10 cellular contexts compared by ENCODE assay signal in genomic region chr6:42911171-42912021, GRCh38. TPM values are rescaled to one million over a fixed set of nuclear protein-coding genes. Genes with fewer than 3 reads are reported as not detected.
DNase-seq lines count a peak whose midpoint lies in the region; ATAC-seq, FAIRE-seq and TF ChIP-seq lines count a peak whose summit lies in the region.
"Had no signal": no experiment of that assay in that cellular context is flagged by ENCODE, and none has a peak within 500 bp of the region (broad histone marks: within the 10 kb centered on the region; RNA-seq: fewer than 3 reads in every experiment).

No MANE protein-coding gene starts in this region.

- TF ChIP-seq CTCF in natural killer cell (IDR thresholded peaks at IDR 0.05): no peak
- peak; percentile 40 to 58 (median 43) for TF ChIP-seq CTCF in H1 (IDR thresholded peaks at IDR 0.05; ENCODE audit: control extremely low read depth in 1 of 3, insufficient read depth in 1 of 3, low read depth in 1 of 3, low read length in 3 of 3)
- no peak for TF ChIP-seq CTCF in mesothelial cell of epicardium (IDR thresholded peaks at IDR 0.05; ENCODE audit: unreplicated experiment)
- TF ChIP-seq CTCF in vagina (IDR thresholded peaks at IDR 0.05): no peak

- H3K27ac ChIP-seq in H1 (ENCODE audit: low read depth, low read length): peak overlapping the region; percentile 41; the same call in 1 of the 2 replicates
- H3K27ac ChIP-seq in vagina: no peak overlapping the region

- no peaks in the 10 kb centered on the region for H3K4me1 Mint-ChIP-seq in natural killer cell treated with Interleukin-12 subunit alpha and Interleukin-12 subunit beta and Interleukin-15 and Interleukin-18, amount 100 ng/mL, for 72 hours (ENCODE audit: low read depth in 2 of 2)
- H3K4me1 Mint-ChIP-seq in natural killer cell (no peaks in the 10 kb centered on the region), mesothelial cell of epicardium (peaks cover 3% of the 10 kb centered on the region)

- no peak overlapping the region for H2AK5ac ChIP-seq in H1 (ENCODE audit: low read depth, low read length)

- TF ChIP-seq POLR2A in H1 (IDR thresholded peaks at IDR 0.05; ENCODE audit: control extremely low read depth in 1 of 2, low read depth in 2 of 2, low read length in 2 of 2): peak in 1 of 2 experiments; percentile 38; a peak in 1 of 3 replicates
- no peak for TF ChIP-seq POLR2A in vagina (IDR thresholded peaks at IDR 0.05)

- H3K27me3 ChIP-seq in H1 (replicated peaks in 1 of 4; ENCODE audit: control insufficient read depth in 3 of 4, extremely low read depth in 1 of 4, insufficient read depth in 3 of 4, low read length in 3 of 4): no peaks in the 10 kb centered on the region; a peak in 1 of 7 replicates
- no peaks in the 10 kb centered on the region for H3K27me3 ChIP-seq in vagina

- H2AFZ ChIP-seq in H1 (ENCODE audit: low read length): peak overlapping the region; percentile 78; the same call in 1 of the 2 replicates

- H3K27me3 Mint-ChIP-seq in natural killer cell treated with Interleukin-12 subunit alpha and Interleukin-12 subunit beta and Interleukin-15 and Interleukin-18, amount 100 ng/mL, for 72 hours: peaks cover 0 to 7% of the 10 kb centered on the region in 2 donors
- peaks cover 0 to 9% of the 10 kb centered on the region in 2 donors for H3K27me3 Mint-ChIP-seq in natural killer cell (ENCODE audit: low read depth in 2 of 2)
- no peaks in the 10 kb centered on the region for H3K27me3 Mint-ChIP-seq in mesothelial cell of epicardium (ENCODE audit: low read depth)

- no peaks in the 10 kb centered on the region for H4K20me1 ChIP-seq in H1 (replicated peaks in 1 of 2; ENCODE audit: control insufficient read depth in 1 of 2, insufficient read depth in 2 of 2, low read length in 2 of 2)

- H3K4me3 Mint-ChIP-seq in natural killer cell treated with Interleukin-12 subunit alpha and Interleukin-12 subunit beta and Interleukin-15 and Interleukin-18, amount 100 ng/mL, for 72 hours: no peak overlapping the region
- H3K4me3 Mint-ChIP-seq in natural killer cell: no peak overlapping the region
- peak overlapping the region; percentile 80 for H3K4me3 Mint-ChIP-seq in mesothelial cell of epicardium

- H3K36me3 ChIP-seq in H1 (ENCODE audit: control insufficient read depth in 2 of 4, insufficient read depth in 4 of 4, low read length in 3 of 4) (no peaks in the 10 kb centered on the region), vagina (no peaks in the 10 kb centered on the region)

- WGBS in H1 (ENCODE audit: extremely low coverage in 1 of 2, insufficient coverage in 1 of 2, insufficient read length in 1 of 2, insufficient replicate concordance in 2 of 2, low coverage in 1 of 2, low lambda C conversion rate in 2 of 2, missing lambda C conversion rate in 1 of 2), 2 experiments: 2% methylated on average over 43 of the region's 49 CpGs; no CpG with 5 or more reads in 1 of the 2 experiments

- H3K36me3 Mint-ChIP-seq in natural killer cell treated with Interleukin-12 subunit alpha and Interleukin-12 subunit beta and Interleukin-15 and Interleukin-18, amount 100 ng/mL, for 72 hours: no peaks in the 10 kb centered on the region
- H3K36me3 Mint-ChIP-seq in natural killer cell (no peaks in the 10 kb centered on the region), mesothelial cell of epicardium (no peaks in the 10 kb centered on the region)

- peaks cover 2% of the 10 kb centered on the region; the same call in 1 of the 2 replicates for H3K23me2 ChIP-seq in H1 (ENCODE audit: low read depth, low read length)

- peak overlapping the region; percentile 84; the same call in 1 of the 2 replicates for H2BK5ac ChIP-seq in H1 (ENCODE audit: low read depth, low read length)

- H4K8ac ChIP-seq in H1 (ENCODE audit: extremely low read depth, insufficient read depth, low read length): peak overlapping the region; percentile 92; the same call in 1 of the 2 replicates

- intact Hi-C loops in natural killer cell (cut with micrococcal nuclease) (no loop called here), vagina (cut with DNase I) (no loop called here)

- no peak overlapping the region for H3K23ac ChIP-seq in H1 (ENCODE audit: insufficient read length)

- no peaks in the 10 kb centered on the region for H3K79me1 ChIP-seq in H1 (ENCODE audit: low read depth, low read length)

- H3K9me3 Mint-ChIP-seq in natural killer cell treated with Interleukin-12 subunit alpha and Interleukin-12 subunit beta and Interleukin-15 and Interleukin-18, amount 100 ng/mL, for 72 hours: no peaks in the 10 kb centered on the region
- H3K9me3 Mint-ChIP-seq in natural killer cell (no peaks in the 10 kb centered on the region), mesothelial cell of epicardium (no peaks in the 10 kb centered on the region)

- H2BK12ac ChIP-seq in H1 (ENCODE audit: low read depth, low read length): 0 out of 2 replicates have a peak overlapping the region, but pooled peaks have one; percentile 63

- CTCF ChIA-PET in H1 (lab: Charles Lee; ENCODE audit: partially characterized antibody): interaction anchor here (0.5 to 4.5 kb wide), 12 partner anchors 10 to 232 kb away, joined by 3 to 18 read pairs (median 4); partner anchors contain the start of genes CNPY3 and PEX6

- peak overlapping the region; percentile 74 to 79 for H3K4me2 ChIP-seq in H1 (ENCODE audit: insufficient read depth in 1 of 2, low read depth in 2 of 2, low read length in 2 of 2)

- no peak overlapping the region for H2BK15ac ChIP-seq in H1 (ENCODE audit: low read length)

- H3K9me3 ChIP-seq in H1 (ENCODE audit: insufficient read depth in 2 of 2, low read depth in 1 of 2, low read length in 1 of 2) (no peaks in the 10 kb centered on the region), vagina (no peaks in the 10 kb centered on the region)

- peak overlapping the region; percentile 92 for H4K5ac ChIP-seq in H1 (ENCODE audit: insufficient read length, low read depth, low read length)

- H2BK120ac ChIP-seq in H1 (replicated peaks; ENCODE audit: low read depth, low read length): peak overlapping the region; percentile 50

- H2BK20ac ChIP-seq in H1 (ENCODE audit: low read length): no peak overlapping the region

- H3K27ac Mint-ChIP-seq in natural killer cell treated with Interleukin-12 subunit alpha and Interleukin-12 subunit beta and Interleukin-15 and Interleukin-18, amount 100 ng/mL, for 72 hours: no peak overlapping the region
- no peak overlapping the region for H3K27ac Mint-ChIP-seq in natural killer cell
- H3K27ac Mint-ChIP-seq in mesothelial cell of epicardium: peak overlapping the region; percentile 95

- TF ChIP-seq EP300 in H1 (IDR thresholded peaks at IDR 0.05; ENCODE audit: borderline replicate concordance in 1 of 2, low read depth in 2 of 2, low read length in 2 of 2): no peak

- peak overlapping the region; percentile 42 for H3K56ac ChIP-seq in H1 (replicated peaks; ENCODE audit: insufficient read length, low read depth, low read length)

- ATAC-seq in natural killer cell treated with Interleukin-12 subunit alpha and Interleukin-12 subunit beta and Interleukin-15 and Interleukin-18, amount 100 ng/mL, for 72 hours: no peak
- no peak for ATAC-seq in natural killer cell

- POLR2A ChIA-PET in H1 (lab: Charles Lee; ENCODE audit: partially characterized antibody): interaction anchor here (0.7 to 7.4 kb wide), 14 partner anchors 11 to 263 kb away, joined by 3 to 81 read pairs (median 5); partner anchors contain the start of genes CNPY3, KLHDC3, PEX6 and PPP2R5D

- peak overlapping the region; percentile 44 to 72 (median 52) for H3K4me3 ChIP-seq in H1 (ENCODE audit: extremely low read depth in 1 of 4, insufficient read depth in 2 of 4, low read depth in 3 of 4, low read length in 4 of 4)
- peak overlapping the region; percentile 23 to 33 for H3K4me3 ChIP-seq in vagina

- H3K9ac ChIP-seq in H1 (replicated peaks in 1 of 4; ENCODE audit: extremely low read depth in 1 of 4, low read depth in 3 of 4, low read length in 3 of 4): peak overlapping the region; percentile 3 to 65 (median 49); a peak in 6 of 7 replicates

- no peaks in the 10 kb centered on the region for H3K79me2 ChIP-seq in H1 (ENCODE audit: control insufficient read depth in 1 of 2, insufficient read depth in 2 of 2, low read length in 2 of 2)

- H4K91ac ChIP-seq in H1 (replicated peaks; ENCODE audit: insufficient read length, low read length): peak overlapping the region; percentile 95

- 0 out of 7 replicates have a peak, but pooled peaks cover 0 to 1% (median 0%) of the 10 kb centered on the region in 4 experiments for H3K4me1 ChIP-seq in H1 (replicated peaks in 1 of 4; ENCODE audit: control insufficient read depth in 3 of 4, insufficient read depth in 4 of 4, low read length in 3 of 4)
- peaks cover 7% of the 10 kb centered on the region for H3K4me1 ChIP-seq in vagina

- H3K14ac ChIP-seq in H1 (ENCODE audit: insufficient read length): no peak overlapping the region

- no peak for FAIRE-seq in H1 (lab: Jason Lieb, UNC)
- FAIRE-seq: keratinocyte had no signal

- H3K4ac ChIP-seq in H1 (replicated peaks; ENCODE audit: insufficient read length, low read depth, low read length): no peak overlapping the region

- peak; percentile 44 for DNase-seq in natural killer cell treated with Interleukin-12 subunit alpha and Interleukin-12 subunit beta and Interleukin-15 and Interleukin-18, amount 100 ng/mL, for 72 hours (ENCODE audit: low spot score)
- DNase-seq in natural killer cell: no peak
- DNase-seq in H1 (ENCODE audit: low read depth in 1 of 2, low spot score in 2 of 2): peak in 1 of 2 experiments; percentile 89
- peak in 1 of 2 experiments; percentile 52 for DNase-seq in mesothelial cell of epicardium (ENCODE audit: low spot score in 2 of 2, unreplicated experiment in 2 of 2)
- DNase-seq in vagina (ENCODE audit: extremely low spot score in 2 of 2): no peak
- no peak for DNase-seq in cerebellar cortex (ENCODE audit: low spot score)
- no peak for DNase-seq in mucosa of gallbladder (ENCODE audit: low spot score)
- DNase-seq in MV-4-11 (lab: John Stamatoyannopoulos, UW): no peak

- H3K18ac ChIP-seq in H1 (ENCODE audit: extremely low read depth, low read length): peak overlapping the region; percentile 68

- peak; percentile 15 to 31; a peak in 2 of 4 replicates for TF ChIP-seq RAD21 in H1 (IDR thresholded peaks at IDR 0.05 in 1 of 2, conservative IDR thresholded peaks at IDR 0.05 in 1 of 2; ENCODE audit: low read depth in 2 of 2, low read length in 2 of 2)

RNA-seq across cellular contexts. Expression of gene PTCRA, which starts 4.5 kb away (rescaled TPM):
- total RNA-seq in natural killer cell treated with Interleukin-12 subunit alpha and Interleukin-12 subunit beta and Interleukin-15 and Interleukin-18, amount 100 ng/mL, for 72 hours: not detected
- 1 to 10 TPM in 2 of 3 donors, not detected in 1; 3.7 to 4.7 TPM for total RNA-seq in natural killer cell
- not detected in 2 replicates for total RNA-seq in H1 (2021; fragmentation: NEBNext Ultra II Directional; extraction: Animal tissue kit (Norgen Biotek cat#: 25700))
- not detected in 2 replicates for polyA plus RNA-seq in H1 (2011; rRNA removed)
- not detected for polyA plus RNA-seq in H1 (2011; cell fraction: cytosol; rRNA removed)
- polyA plus RNA-seq in H1 (2011; cell fraction: nucleus; rRNA removed): not detected
- polyA plus RNA-seq in H1 (2012, experiment 1 of 2): not detected in 4 replicates
- polyA plus RNA-seq in H1 (2012, experiment 2 of 2): not detected
- not detected for polyA plus RNA-seq in H1 (2013, experiment 1 of 2)
- not detected for polyA plus RNA-seq in H1 (2013, experiment 2 of 2)
- polyA minus RNA-seq in H1 (2011; rRNA and poly(A)+ RNA removed): not detected in 2 replicates
- polyA minus RNA-seq in H1 (2011; cell fraction: cytosol; rRNA and poly(A)+ RNA removed): not detected
- polyA minus RNA-seq in H1 (2011; cell fraction: nucleus; rRNA and poly(A)+ RNA removed): not detected
- not detected in 3 replicates for total RNA-seq in mesothelial cell of epicardium
- not detected for total RNA-seq in vagina
- 0.37 TPM for total RNA-seq in mucosa of gallbladder
- total RNA-seq: T-helper 2 cell treated with Interferon-gamma antibody and Interleukin-4, amounts not matched to agents 100 ng/mL and 5 ng/mL, for 36 hours had no signal
- polyA plus RNA-seq: keratinocyte had no signal

RNA-seq across cellular contexts. Expression of gene CNPY3, which starts 17.9 kb away (rescaled TPM):
- total RNA-seq in natural killer cell treated with Interleukin-12 subunit alpha and Interleukin-12 subunit beta and Interleukin-15 and Interleukin-18, amount 100 ng/mL, for 72 hours: 10 to 100 TPM; 35.4 to 38.2 TPM
- total RNA-seq in natural killer cell (10 to 100 TPM; 52.4 to 71.2 (median 59.8) TPM), mesothelial cell of epicardium (61.0 to 64.4 TPM (median 61.6 TPM) in 3 replicates), vagina (30.2 TPM), mucosa of gallbladder (88.9 TPM)
- 64.5 and 67.9 TPM in 2 replicates for total RNA-seq in H1 (2021; fragmentation: NEBNext Ultra II Directional; extraction: Animal tissue kit (Norgen Biotek cat#: 25700))
- 49.6 and 64.1 TPM in 2 replicates for polyA plus RNA-seq in H1 (2011; rRNA removed)
- 60.8 TPM for polyA plus RNA-seq in H1 (2011; cell fraction: cytosol; rRNA removed)
- polyA plus RNA-seq in H1 (2011; cell fraction: nucleus; rRNA removed): 51.3 TPM
- 61.8 to 73.0 TPM (median 65.9 TPM) in 4 replicates for polyA plus RNA-seq in H1 (2012, experiment 1 of 2)
- polyA plus RNA-seq in H1 (2012, experiment 2 of 2): 69.9 TPM
- polyA plus RNA-seq in H1 (2013, experiment 1 of 2): 65.9 TPM
- polyA plus RNA-seq in H1 (2013, experiment 2 of 2): 80.1 TPM
- 26.1 and 34.2 TPM in 2 replicates for polyA minus RNA-seq in H1 (2011; rRNA and poly(A)+ RNA removed)
- 27.1 TPM for polyA minus RNA-seq in H1 (2011; cell fraction: cytosol; rRNA and poly(A)+ RNA removed)
- polyA minus RNA-seq in H1 (2011; cell fraction: nucleus; rRNA and poly(A)+ RNA removed): 16.9 TPM

RNA-seq across cellular contexts. Expression of gene RPL7L1, which starts 32.0 kb away (rescaled TPM):
- 100 to 1,000 TPM; 125 to 191 TPM for total RNA-seq in natural killer cell treated with Interleukin-12 subunit alpha and Interleukin-12 subunit beta and Interleukin-15 and Interleukin-18, amount 100 ng/mL, for 72 hours
- 10 to 100 TPM; 66.9 to 67.2 (median 66.9) TPM for total RNA-seq in natural killer cell
- 112 and 117 TPM in 2 replicates for total RNA-seq in H1 (2021; fragmentation: NEBNext Ultra II Directional; extraction: Animal tissue kit (Norgen Biotek cat#: 25700))
- polyA plus RNA-seq in H1 (2011; rRNA removed): 29.3 and 31.0 TPM in 2 replicates
- polyA plus RNA-seq in H1 (2011; cell fraction: cytosol; rRNA removed): 37.7 TPM
- 25.4 TPM for polyA plus RNA-seq in H1 (2011; cell fraction: nucleus; rRNA removed)
- polyA plus RNA-seq in H1 (2012, experiment 1 of 2): 71.5 to 104 TPM (median 83.2 TPM) in 4 replicates
- polyA plus RNA-seq in H1 (2012, experiment 2 of 2): 23.5 TPM
- 74.0 TPM for polyA plus RNA-seq in H1 (2013, experiment 1 of 2)
- 70.7 TPM for polyA plus RNA-seq in H1 (2013, experiment 2 of 2)
- 51.0 and 54.5 TPM in 2 replicates for polyA minus RNA-seq in H1 (2011; rRNA and poly(A)+ RNA removed)
- 33.8 TPM for polyA minus RNA-seq in H1 (2011; cell fraction: cytosol; rRNA and poly(A)+ RNA removed)
- 60.4 TPM for polyA minus RNA-seq in H1 (2011; cell fraction: nucleus; rRNA and poly(A)+ RNA removed)
- 89.2 to 90.6 TPM (median 90.1 TPM) in 3 replicates for total RNA-seq in mesothelial cell of epicardium
- total RNA-seq in vagina: 55.7 TPM
- 61.1 TPM for total RNA-seq in mucosa of gallbladder

RNA-seq across cellular contexts. Expression of gene GNMT, which starts 49.2 kb away (rescaled TPM):
- total RNA-seq in natural killer cell treated with Interleukin-12 subunit alpha and Interleukin-12 subunit beta and Interleukin-15 and Interleukin-18, amount 100 ng/mL, for 72 hours: 1 to 10 TPM in 1 of 2 donors, under 1 TPM in 1; 0.26 to 1.1 TPM
- total RNA-seq in natural killer cell (1 to 10 TPM; 2.0 to 2.8 (median 2.6) TPM), mesothelial cell of epicardium (1.2 to 1.7 TPM (median 1.4 TPM) in 3 replicates), vagina (1.5 TPM), mucosa of gallbladder (0.52 TPM)
- 1.8 TPM in 2 replicates for total RNA-seq in H1 (2021; fragmentation: NEBNext Ultra II Directional; extraction: Animal tissue kit (Norgen Biotek cat#: 25700))
- polyA plus RNA-seq in H1 (2011; rRNA removed): 3.4 and 4.3 TPM in 2 replicates
- polyA plus RNA-seq in H1 (2011; cell fraction: cytosol; rRNA removed): 3.4 TPM
- 4.2 TPM for polyA plus RNA-seq in H1 (2011; cell fraction: nucleus; rRNA removed)
- polyA plus RNA-seq in H1 (2012, experiment 1 of 2): 1.0 to 3.1 TPM (median 2.3 TPM) in 4 replicates
- 2.0 TPM for polyA plus RNA-seq in H1 (2012, experiment 2 of 2)
- 1.3 TPM for polyA plus RNA-seq in H1 (2013, experiment 1 of 2)
- 0.85 TPM for polyA plus RNA-seq in H1 (2013, experiment 2 of 2)
- polyA minus RNA-seq in H1 (2011; rRNA and poly(A)+ RNA removed): 1.0 and 1.6 TPM in 2 replicates
- polyA minus RNA-seq in H1 (2011; cell fraction: cytosol; rRNA and poly(A)+ RNA removed): 1.1 TPM
- polyA minus RNA-seq in H1 (2011; cell fraction: nucleus; rRNA and poly(A)+ RNA removed): 1.2 TPM

Comparison
In these comparisons a context has a peak if more than half of its experiments do, and no peak if none do; other contexts are left out.
1. CTCF ChIP-seq: peak in H1 (3 of 3); none in natural killer cell (single experiment), mesothelial cell of epicardium (single experiment) and vagina (0 of 3).